Comparison of ENCODE assay signal across 8 cellular contexts in the genomic region with DNA sequence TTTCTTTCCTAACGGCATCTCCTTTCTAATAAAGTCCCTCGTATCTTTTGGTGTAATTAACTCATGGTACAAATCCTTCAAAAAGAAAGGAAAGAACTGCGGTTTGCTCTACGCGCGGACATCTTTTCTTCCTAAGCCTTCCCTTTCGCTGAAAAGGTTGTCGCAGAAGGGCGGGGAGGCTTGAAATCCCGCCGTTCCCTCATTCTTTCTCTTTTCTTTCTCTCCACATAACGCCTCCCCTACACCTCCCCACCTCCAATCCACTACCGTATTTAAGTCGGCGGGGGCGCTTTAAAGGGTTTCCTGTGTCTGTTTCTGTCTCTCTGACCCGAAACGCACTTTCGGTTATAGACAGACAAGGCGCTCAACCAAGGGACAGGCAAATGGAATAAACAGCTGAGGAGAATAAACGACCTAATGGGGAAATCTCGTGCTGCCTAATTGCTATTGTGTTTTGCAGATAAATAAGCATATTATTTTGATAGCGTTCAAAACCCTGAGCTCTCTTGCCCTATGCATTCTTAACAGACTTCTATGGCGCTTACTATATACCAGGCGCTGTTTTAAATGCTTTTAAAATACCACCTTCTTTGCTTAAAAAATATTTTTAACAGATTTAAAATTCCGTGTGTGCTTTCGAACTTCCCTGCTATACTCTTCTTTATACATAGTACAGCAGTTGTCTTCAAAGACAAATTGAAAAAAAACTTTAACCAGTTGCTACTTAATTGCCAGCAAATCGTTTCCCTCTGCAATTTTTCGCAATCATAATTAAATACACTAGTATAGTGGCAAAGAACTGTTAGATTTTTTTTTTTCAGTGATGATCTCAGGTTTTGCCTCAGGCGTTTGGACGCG. TPM values are rescaled to one million over a fixed set of nuclear protein-coding genes. Genes with fewer than 3 reads are reported as not detected.
DNase-seq lines count a peak whose midpoint lies in the region; ATAC-seq and TF ChIP-seq lines count a peak whose summit lies in the region.

No MANE protein-coding gene starts in this region.

- intact Hi-C loops in dorsolateral prefrontal cortex (cut with DNase I): loop anchor here (5.0 kb wide), 3 partner anchors 45 to 430 kb away; no protein-coding TSS in a partner anchor

- peaks cover 3% of the 10 kb centered on the region; the same call in 1 of the 2 replicates for H3K27me3 ChIP-seq in GM06990 (replicated peaks; ENCODE audit: control insufficient read depth, insufficient read depth, low read length)
- peaks cover 0 to 59% (median 13%) of the 10 kb centered on the region in 45 donors for H3K27me3 ChIP-seq in dorsolateral prefrontal cortex
- H3K27me3 ChIP-seq in lung (ENCODE audit: control insufficient read depth, insufficient read depth): no peaks in the 10 kb centered on the region

- no peaks in the 10 kb centered on the region for H3K9me3 ChIP-seq in lung (ENCODE audit: control insufficient read depth in 2 of 2, insufficient read depth in 1 of 2, low read length in 1 of 2)

- peak; percentile 14 for TF ChIP-seq CTCF in GM06990 (IDR thresholded peaks at IDR 0.05; ENCODE audit: insufficient read depth, low read length, poor library complexity, severe bottlenecking)
- peak in 14 of 56 donors; percentile 10 to 48 (median 17) for TF ChIP-seq CTCF in dorsolateral prefrontal cortex (IDR thresholded peaks at IDR 0.05 in 54 of 56, conservative IDR thresholded peaks at IDR 0.05 in 2 of 56; ENCODE audit: low read depth in 1 of 56, partially characterized antibody in 56 of 56)
- TF ChIP-seq CTCF in lung (IDR thresholded peaks at IDR 0.05; ENCODE audit: control extremely low read depth, extremely low read depth): no peak

- 2 to 6% methylated on average over 32 of the region's 32 CpGs for WGBS in lung, 2 donors

- H3K4me1 ChIP-seq in lung (ENCODE audit: control insufficient read depth in 2 of 2, insufficient read depth in 2 of 2, low read length in 2 of 2): peaks cover 4 to 6% of the 10 kb centered on the region in 2 donors

- H3K27ac ChIP-seq in dorsolateral prefrontal cortex (peak overlapping the region; percentile 81 to 99 (median 96)), lung (ENCODE audit: low read depth in 1 of 2, low read length in 1 of 2) (peak overlapping the region; percentile 54 to 96)

- DNase-seq in GM06990 (ENCODE audit: extremely low read depth, insufficient read length) (peak; percentile 29), LoVo (ENCODE audit: low spot score) (peak; percentile 65), dorsolateral prefrontal cortex (peak in 9 of 10 donors; percentile 23 to 64 (median 56)), lung (ENCODE audit: low spot score) (peak; percentile 67), NCI-H1694 treated with DMSO at 0.1 percent for 48 hours (lab: John Stamatoyannopoulos, UW) (no peak)
- peak; percentile 75 for DNase-seq in activated CD4-positive, alpha-beta T cell treated with anti-CD3 and anti-CD28 coated beads for 48 hours
- DNase-seq in stimulated activated CD4-positive, alpha-beta T cell treated with anti-CD3 and anti-CD28 coated beads, TNF-alpha, amount 100 ng/mL, for 48 hours (ENCODE audit: low read depth in 3 of 3): peak in 2 of 3 donors; percentile 43 to 51

- H3K36me3 ChIP-seq in GM06990 (ENCODE audit: control insufficient read depth, insufficient read depth, low read length): no peaks in the 10 kb centered on the region
- no peaks in the 10 kb centered on the region for H3K36me3 ChIP-seq in lung (ENCODE audit: control insufficient read depth in 2 of 2, insufficient read depth in 2 of 2, low read length in 2 of 2)

- H3K4me3 ChIP-seq in GM06990 (replicated peaks; ENCODE audit: low read depth, low read length): peak overlapping the region; percentile 67
- H3K4me3 ChIP-seq in dorsolateral prefrontal cortex: peak overlapping the region; percentile 51 to 91 (median 77)
- H3K4me3 ChIP-seq in lung: peak overlapping the region; percentile 35

- peak; percentile 54 for ATAC-seq in GM21825 (IDR thresholded peaks at IDR 0.05; ENCODE audit: unreplicated experiment)
- ATAC-seq in lung (ENCODE audit: insufficient read depth, low FRiP score): no peak

RNA-seq across cellular contexts. Expression of gene HEY2, which starts 2.5 kb away (rescaled TPM):
- total RNA-seq in dorsolateral prefrontal cortex: 10 to 100 TPM in 16 of 120 experiments, 1 to 10 TPM in 104; 3.3 to 16.5 (median 7.2) TPM
- 1 to 10 TPM; 1.0 to 5.2 TPM for total RNA-seq in lung
- polyA plus RNA-seq in lung: 1 to 10 TPM; 1.2 to 1.9 TPM

RNA-seq across cellular contexts. Expression of gene NCOA7, which starts 43.8 kb away (rescaled TPM):
- total RNA-seq in dorsolateral prefrontal cortex (100 to 1,000 TPM in 118 of 120 experiments, 10 to 100 TPM in 2; 63.5 to 252 (median 193) TPM), lung (10 to 100 TPM; 46.6 to 67.8 TPM)
- polyA plus RNA-seq in lung: 10 to 100 TPM; 28.9 to 81.4 TPM
